In genomic region chr1:21216835-21217811, GRCh38 we compare ENCODE assay signal across 7 cellular contexts. TPM values are rescaled to one million over a fixed set of nuclear protein-coding genes. Genes with fewer than 3 reads are reported as not detected.
DNase-seq lines count a peak whose midpoint lies in the region; ATAC-seq and TF ChIP-seq lines count a peak whose summit lies in the region.

No MANE protein-coding gene starts in this region.

- no peaks in the 10 kb centered on the region for H3K9me3 Mint-ChIP-seq in natural killer cell treated with Interleukin-12 subunit alpha and Interleukin-12 subunit beta and Interleukin-15 and Interleukin-18, amount 100 ng/mL, for 72 hours

- peaks cover 38% of the 10 kb centered on the region for H3K36me3 ChIP-seq in effector memory CD4-positive, alpha-beta T cell (ENCODE audit: control insufficient read depth, insufficient read depth, low read length)

- peaks cover 0 to 4% of the 10 kb centered on the region in 2 donors for H3K4me1 Mint-ChIP-seq in natural killer cell treated with Interleukin-12 subunit alpha and Interleukin-12 subunit beta and Interleukin-15 and Interleukin-18, amount 100 ng/mL, for 72 hours (ENCODE audit: low read depth in 2 of 2)

- no peaks in the 10 kb centered on the region for H3K27me3 ChIP-seq in effector memory CD4-positive, alpha-beta T cell (replicated peaks; ENCODE audit: control insufficient read depth, insufficient read depth, low read length, poor library complexity, severe bottlenecking)

- H3K4me3 ChIP-seq in GM12875 (ENCODE audit: low read depth, low read length) = no peak overlapping the region
- no peak overlapping the region for H3K4me3 ChIP-seq in effector memory CD4-positive, alpha-beta T cell (ENCODE audit: insufficient read depth, low read depth, low read length, poor library complexity, severe bottlenecking)

- ATAC-seq in natural killer cell treated with Interleukin-12 subunit alpha and Interleukin-12 subunit beta and Interleukin-15 and Interleukin-18, amount 100 ng/mL, for 72 hours = peak; percentile 56 to 65
- no peak for ATAC-seq in stimulated activated naive CD8-positive, alpha-beta T cell treated with anti-CD3 and anti-CD28 coated beads, Interleukin-15, Interleukin-2, amounts not matched to agents 100 U/mL and 50 U/mL, for 24 hours

- H3K36me3 Mint-ChIP-seq in natural killer cell treated with Interleukin-12 subunit alpha and Interleukin-12 subunit beta and Interleukin-15 and Interleukin-18, amount 100 ng/mL, for 72 hours = peaks cover 4% of the 10 kb centered on the region

- no peaks in the 10 kb centered on the region for H3K9me3 ChIP-seq in effector memory CD4-positive, alpha-beta T cell (ENCODE audit: control insufficient read depth, low read length)

- no peaks in the 10 kb centered on the region for H3K4me1 ChIP-seq in effector memory CD4-positive, alpha-beta T cell (ENCODE audit: control insufficient read depth, insufficient read depth, low read length, poor library complexity, severe bottlenecking)

- peak; percentile 28 for DNase-seq in NCI-H1092 treated with DMSO at 0.1 percent for 48 hours (lab: John Stamatoyannopoulos, UW)
- DNase-seq in activated CD4-positive, alpha-beta T cell treated with anti-CD3 and anti-CD28 coated beads, Interleukin-2, amount 50 U/mL, for 48 hours = peak; percentile 79 to 83
- DNase-seq in effector memory CD4-positive, alpha-beta T cell = peak; percentile 27 to 51 (median 34)
- DNase-seq in natural killer cell treated with Interleukin-12 subunit alpha and Interleukin-12 subunit beta and Interleukin-15 and Interleukin-18, amount 100 ng/mL, for 72 hours (ENCODE audit: low spot score) = peak; percentile 68
- peak; percentile 81 for DNase-seq in stimulated activated naive CD8-positive, alpha-beta T cell treated with anti-CD3 and anti-CD28 coated beads, Interleukin-15, Interleukin-2, amounts not matched to agents 100 U/mL and 50 U/mL, for 24 hours
- DNase-seq in AG08396 (ENCODE audit: low spot score) = no peak

- no peak overlapping the region for H3K27ac Mint-ChIP-seq in natural killer cell treated with Interleukin-12 subunit alpha and Interleukin-12 subunit beta and Interleukin-15 and Interleukin-18, amount 100 ng/mL, for 72 hours

- H3K27ac ChIP-seq in effector memory CD4-positive, alpha-beta T cell (ENCODE audit: insufficient read depth, low read length, poor library complexity, severe bottlenecking) = no peak overlapping the region

- peak; percentile 72 for TF ChIP-seq CTCF in GM12875 (IDR thresholded peaks at IDR 0.05; ENCODE audit: borderline replicate concordance, insufficient read depth, low read depth, low read length)

- no peak overlapping the region for H3K4me3 Mint-ChIP-seq in natural killer cell treated with Interleukin-12 subunit alpha and Interleukin-12 subunit beta and Interleukin-15 and Interleukin-18, amount 100 ng/mL, for 72 hours

- H3K27me3 Mint-ChIP-seq in natural killer cell treated with Interleukin-12 subunit alpha and Interleukin-12 subunit beta and Interleukin-15 and Interleukin-18, amount 100 ng/mL, for 72 hours = no peaks in the 10 kb centered on the region

RNA-seq across cellular contexts. Expression of gene EIF4G3, which starts 40.4 kb away (rescaled TPM):
- total RNA-seq in natural killer cell treated with Interleukin-12 subunit alpha and Interleukin-12 subunit beta and Interleukin-15 and Interleukin-18, amount 100 ng/mL, for 72 hours = 100 to 1,000 TPM; 121 to 140 TPM
